In genomic region chr11:35662649-35663407, GRCh38 we compare ENCODE assay signal across 8 cellular contexts.
DNase-seq lines count a peak whose midpoint lies in the region; ATAC-seq lines count a peak whose summit lies in the region.

A gene with protein sequence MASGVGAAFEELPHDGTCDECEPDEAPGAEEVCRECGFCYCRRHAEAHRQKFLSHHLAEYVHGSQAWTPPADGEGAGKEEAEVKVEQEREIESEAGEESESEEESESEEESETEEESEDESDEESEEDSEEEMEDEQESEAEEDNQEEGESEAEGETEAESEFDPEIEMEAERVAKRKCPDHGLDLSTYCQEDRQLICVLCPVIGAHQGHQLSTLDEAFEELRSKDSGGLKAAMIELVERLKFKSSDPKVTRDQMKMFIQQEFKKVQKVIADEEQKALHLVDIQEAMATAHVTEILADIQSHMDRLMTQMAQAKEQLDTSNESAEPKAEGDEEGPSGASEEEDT (plus strand): TSS chr11:35662775. CDS start chr11:35663112, 337 bp downstream.

- peaks cover 0 to 23% (median 0%) of the 10 kb centered on the region in 11 experiments; a peak in 2 of 22 replicates for H4K20me1 ChIP-seq in BLaER1 treated with 17β-estradiol and CSF1 and Interleukin-3, amounts not matched to agents 10 nM and 100 nM

- H3K4me3 ChIP-seq in BLaER1 treated with 17β-estradiol and CSF1 and Interleukin-3, amounts not matched to agents 10 nM and 100 nM: peak within 1 kb of the TSS; percentile 61 to 76 (median 72)

- peak within 1 kb of the TSS; percentile 92 to 98 (median 96) for H3K27ac ChIP-seq in BLaER1 treated with 17β-estradiol and CSF1 and Interleukin-3, amounts not matched to agents 10 nM and 100 nM

- H3K4me1 ChIP-seq in BLaER1 treated with 17β-estradiol and CSF1 and Interleukin-3, amounts not matched to agents 10 nM and 100 nM: peaks cover 20 to 30% (median 25%) of the 10 kb centered on the region in 10 experiments

- ATAC-seq in HG03442 (IDR thresholded peaks at IDR 0.05; ENCODE audit: unreplicated experiment): peak; percentile 90

- DNase-seq in GM19238 (ENCODE audit: insufficient read length, low spot score): peak; percentile 80
- peak; percentile 91 for DNase-seq in NCI-H748 treated with DMSO at 0.1 percent for 48 hours (lab: John Stamatoyannopoulos, UW)
- DNase-seq in activated CD8-positive, alpha-beta memory T cell treated with anti-CD3 and anti-CD28 coated beads for 1 hour (ENCODE audit: extremely low read depth in 1 of 2, low read depth in 1 of 2): peak; percentile 35 to 57
- DNase-seq in effector CD8-positive, alpha-beta T cell (lab: John Stamatoyannopoulos, UW): peak; percentile 56
- peak; percentile 67 for DNase-seq in medulla oblongata (ENCODE audit: extremely low spot score)
- peak; percentile 66 for DNase-seq in stimulated activated CD8-positive, alpha-beta memory T cell treated with anti-CD3 and anti-CD28 coated beads, Interleukin-12 subunit alpha, Interleukin-12 subunit beta, amount 100 ng/mL, for 1 hour (ENCODE audit: low read depth)

- H3K9me3 ChIP-seq in BLaER1 treated with 17β-estradiol and CSF1 and Interleukin-3, amounts not matched to agents 10 nM and 100 nM (replicated peaks in 1 of 11): peaks cover 49 to 51% (median 50%) of the 10 kb centered on the region in 11 experiments

- H3K27me3 ChIP-seq in BLaER1 treated with 17β-estradiol and CSF1 and Interleukin-3, amounts not matched to agents 10 nM and 100 nM: no peaks in the 10 kb centered on the region

- peak within 1 kb of the TSS; percentile 72 to 93 (median 83) for H3K4me2 ChIP-seq in BLaER1 treated with 17β-estradiol and CSF1 and Interleukin-3, amounts not matched to agents 10 nM and 100 nM

- H3K36me3 ChIP-seq in BLaER1 treated with 17β-estradiol and CSF1 and Interleukin-3, amounts not matched to agents 10 nM and 100 nM: peaks cover 22 to 46% (median 40%) of the 10 kb centered on the region in 11 experiments

- peak within 1 kb of the TSS; percentile 85 to 97 (median 92) for H3K9ac ChIP-seq in BLaER1 treated with 17β-estradiol and CSF1 and Interleukin-3, amounts not matched to agents 10 nM and 100 nM

Comparison
In these comparisons a context has a peak if more than half of its experiments do, and no peak if none do; other contexts are left out.
1. Peak in every context shown above with its lines: DNase-seq, ATAC-seq, H3K4me3 ChIP-seq and H3K27ac ChIP-seq.